ENCODE assay signal across 22 cellular contexts in genomic region chr1:18198240-18198639, GRCh38.
"Had no signal": no experiment of that assay in that cellular context is flagged by ENCODE, and none has a peak within 500 bp of the region (broad histone marks: within the 10 kb centered on the region; RNA-seq: fewer than 3 reads in every experiment).

No MANE protein-coding gene starts in this region.

- H3K4me1 Mint-ChIP-seq: activated CD4-positive, alpha-beta memory T cell treated with anti-CD3 and anti-CD28 coated beads, Interleukin-2, amount 10 ng/mL, durations not matched to agents 7 days and 5 days; activated CD4-positive, alpha-beta T cell treated with anti-CD3 and anti-CD28 coated beads, Interleukin-2, amount 10 ng/mL, durations not matched to agents 24 days and 14 days; neural crest cell had no signal

- H3K9me3 Mint-ChIP-seq: activated CD4-positive, alpha-beta memory T cell treated with anti-CD3 and anti-CD28 coated beads, Interleukin-2, amount 10 ng/mL, durations not matched to agents 7 days and 5 days; activated CD4-positive, alpha-beta T cell treated with anti-CD3 and anti-CD28 coated beads, Interleukin-2, amount 10 ng/mL, durations not matched to agents 24 days and 14 days; activated naive CD4-positive, alpha-beta T cell treated with anti-CD3 and anti-CD28 coated beads for 36 hours; activated T-cell treated with anti-CD3 and anti-CD28 coated beads, Interleukin-2, amount 50 U/mL, for 72 hours; endodermal cell; neural crest cell had no signal

- H3K4me1 ChIP-seq: esophagus squamous epithelium, gastroesophageal sphincter, heart left ventricle, lower lobe of right lung, spleen, upper lobe of left lung had no signal

- H3K27me3 ChIP-seq: upper lobe of left lung had no signal

- H3K27ac ChIP-seq: esophagus squamous epithelium, gastroesophageal sphincter, heart left ventricle, lower lobe of right lung, spleen, upper lobe of left lung had no signal

- H3K27ac Mint-ChIP-seq: activated CD4-positive, alpha-beta memory T cell treated with anti-CD3 and anti-CD28 coated beads, Interleukin-2, amount 10 ng/mL, durations not matched to agents 7 days and 5 days; activated CD4-positive, alpha-beta T cell treated with anti-CD3 and anti-CD28 coated beads, Interleukin-2, amount 10 ng/mL, durations not matched to agents 24 days and 14 days; activated naive CD4-positive, alpha-beta T cell treated with anti-CD3 and anti-CD28 coated beads for 36 hours; activated T-cell treated with anti-CD3 and anti-CD28 coated beads, Interleukin-2, amount 50 U/mL, for 72 hours; endodermal cell; naive thymus-derived CD4-positive, alpha-beta T cell; progenitor cell of endocrine pancreas; T-helper 17 cell had no signal

- H3K9me3 ChIP-seq: esophagus squamous epithelium, gastroesophageal sphincter, heart left ventricle, lower lobe of right lung, spleen, upper lobe of left lung had no signal

- H3K4me3 ChIP-seq: esophagus squamous epithelium, gastroesophageal sphincter, heart left ventricle, lower lobe of right lung, spleen, upper lobe of left lung had no signal

- H3K4me3 Mint-ChIP-seq: activated CD4-positive, alpha-beta memory T cell treated with anti-CD3 and anti-CD28 coated beads, Interleukin-2, amount 10 ng/mL, durations not matched to agents 7 days and 5 days; activated CD4-positive, alpha-beta T cell treated with anti-CD3 and anti-CD28 coated beads, Interleukin-2, amount 10 ng/mL, durations not matched to agents 24 days and 14 days; activated naive CD4-positive, alpha-beta T cell treated with anti-CD3 and anti-CD28 coated beads for 36 hours; activated T-cell treated with anti-CD3 and anti-CD28 coated beads, Interleukin-2, amount 50 U/mL, for 72 hours; naive thymus-derived CD4-positive, alpha-beta T cell; neural crest cell; T-helper 17 cell had no signal

- H3K36me3 ChIP-seq: esophagus squamous epithelium, gastroesophageal sphincter, heart left ventricle, lower lobe of right lung, spleen, upper lobe of left lung had no signal

- DNase-seq: activated CD4-positive, alpha-beta memory T cell treated with anti-CD3 and anti-CD28 coated beads, Interleukin-2, amount 10 ng/mL, durations not matched to agents 7 days and 5 days; activated CD4-positive, alpha-beta T cell treated with anti-CD3 and anti-CD28 coated beads, Interleukin-2, amount 10 ng/mL, durations not matched to agents 24 days and 14 days; activated effector memory CD4-positive, alpha-beta T cell treated with Interleukin-2 at 50 U/mL for 16 hours; activated naive CD4-positive, alpha-beta T cell treated with anti-CD3 and anti-CD28 coated beads for 36 hours; activated T-cell treated with anti-CD3 and anti-CD28 coated beads, Interleukin-2, amount 50 U/mL, for 72 hours; amygdala; cortex of kidney; endodermal cell; esophagus squamous epithelium; heart left ventricle; lower lobe of right lung; mesendoderm; naive thymus-derived CD4-positive, alpha-beta T cell; retina; spleen; stimulated activated CD4-positive, alpha-beta T cell treated with anti-CD3 and anti-CD28 coated beads, Interleukin-4, amount 100 ng/mL, for 1 hour; stimulated activated naive CD4-positive, alpha-beta T cell treated with Interleukin-2 at 50 U/mL for 16 hours; T-helper 17 cell; upper lobe of left lung had no signal
